ENCODE assay signal across 14 cellular contexts in the genomic region with DNA sequence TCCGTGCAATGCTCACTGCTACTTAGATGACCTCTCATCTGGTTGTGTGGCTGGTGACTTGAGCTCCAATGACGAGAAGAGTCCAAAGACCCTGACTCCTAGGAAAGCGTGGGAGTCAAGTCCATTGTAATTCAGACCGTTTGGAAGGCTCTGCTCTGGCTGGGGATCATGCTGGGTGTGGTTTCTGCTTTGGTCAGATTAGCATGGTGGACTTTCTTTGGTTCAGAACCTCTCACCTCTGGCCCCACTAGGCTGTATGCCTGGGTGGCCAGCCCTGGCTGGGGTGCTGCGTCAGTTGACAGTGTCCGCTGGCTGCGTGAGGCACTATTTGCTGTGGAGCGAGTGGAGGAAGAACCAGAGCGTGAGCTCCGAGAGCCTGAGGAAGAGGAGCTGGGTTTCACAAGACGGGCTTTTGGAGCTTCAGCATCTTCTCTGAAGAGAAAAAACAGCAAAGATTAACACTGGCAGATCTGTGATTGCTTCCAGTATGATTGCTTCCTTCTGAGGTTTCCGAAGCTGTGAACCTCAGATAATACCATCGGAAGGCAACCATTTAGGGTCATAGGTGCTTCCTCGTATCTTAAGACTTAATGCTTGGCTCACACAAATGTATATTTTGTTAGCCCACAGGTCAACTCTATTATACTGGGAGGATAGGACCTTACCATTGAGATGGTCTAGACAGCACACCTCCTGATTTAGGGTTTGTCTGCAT.
"Had no signal": no experiment of that assay in that cellular context is flagged by ENCODE, and none has a peak within 500 bp of the region (broad histone marks: within the 10 kb centered on the region; RNA-seq: fewer than 3 reads in every experiment).

No MANE protein-coding gene starts in this region.

- H3K36me3 Mint-ChIP-seq: activated naive CD8-positive, alpha-beta T cell treated with anti-CD3 and anti-CD28 coated beads for 36 hours had no signal

- H3K27me3 Mint-ChIP-seq: activated CD8-positive, alpha-beta T cell treated with anti-CD3 and anti-CD28 coated beads for 36 hours; activated naive CD8-positive, alpha-beta T cell treated with anti-CD3 and anti-CD28 coated beads for 36 hours had no signal

- H3K9me3 ChIP-seq: ascending aorta, esophagus squamous epithelium, pancreas, thyroid gland had no signal

- H3K27ac ChIP-seq: ascending aorta, esophagus squamous epithelium, SK-N-MC, skin epidermis, thyroid gland had no signal

- H3K4me3 Mint-ChIP-seq: activated CD8-positive, alpha-beta T cell treated with anti-CD3 and anti-CD28 coated beads for 36 hours; activated naive CD8-positive, alpha-beta T cell treated with anti-CD3 and anti-CD28 coated beads for 36 hours; nephron had no signal

- H3K9me3 Mint-ChIP-seq: activated CD8-positive, alpha-beta T cell treated with anti-CD3 and anti-CD28 coated beads for 36 hours; activated naive CD8-positive, alpha-beta T cell treated with anti-CD3 and anti-CD28 coated beads for 36 hours; nephron had no signal

- H3K27me3 ChIP-seq: ascending aorta, esophagus squamous epithelium, pancreas, thyroid gland had no signal

- H3K36me3 ChIP-seq: pancreas, thyroid gland had no signal

- H3K4me1 ChIP-seq: ascending aorta had no signal

- H3K27ac Mint-ChIP-seq: nephron had no signal

- H3K4me3 ChIP-seq: ascending aorta, esophagus squamous epithelium, lung, pancreas, SK-N-MC, skin epidermis, thyroid gland had no signal

- DNase-seq: activated CD4-positive, CD25-positive, alpha-beta regulatory T cell treated with anti-CD3 and anti-CD28 coated beads, Interleukin-2, amount 50 U/mL, for 72 hours; activated CD8-positive, alpha-beta T cell treated with anti-CD3 and anti-CD28 coated beads for 36 hours; activated effector memory CD4-positive, alpha-beta T cell treated with Interleukin-2 at 50 U/mL for 16 hours; activated naive CD8-positive, alpha-beta T cell treated with anti-CD3 and anti-CD28 coated beads for 36 hours; esophagus squamous epithelium; foreskin fibroblast; left cardiac atrium; pancreas; thyroid gland had no signal

- ATAC-seq: activated CD8-positive, alpha-beta T cell treated with anti-CD3 and anti-CD28 coated beads for 36 hours had no signal
